Comparison of ENCODE assay signal across 3 cellular contexts in the genomic region with DNA sequence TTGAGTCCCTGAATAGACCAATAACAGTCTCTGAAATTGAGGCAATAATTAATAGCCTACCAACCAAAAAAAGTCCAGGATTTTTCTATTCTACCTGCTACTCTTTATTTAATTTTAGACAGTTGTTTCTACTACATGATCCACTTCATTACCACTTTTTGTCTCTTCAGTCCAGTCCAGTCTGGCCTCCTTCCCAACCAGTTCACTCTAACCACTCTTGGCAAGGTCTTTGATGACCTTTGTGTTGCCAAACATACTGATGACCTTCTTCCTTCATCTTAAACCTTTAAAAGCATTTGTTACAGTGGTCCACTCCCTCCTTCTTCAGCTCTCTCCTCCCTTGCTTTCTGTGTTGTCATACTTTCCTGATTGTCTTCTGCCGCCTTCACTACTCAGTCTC.
TF ChIP-seq lines count a peak whose summit lies in the region.

No MANE protein-coding gene starts in this region.

TF ChIP-seq in liver, 16 proteins besides CTCF, POLR2A, EP300 and RAD21:
- TF ChIP-seq RXRA (IDR thresholded peaks at IDR 0.05), result no peak
- no peak for TF ChIP-seq TAF1 (conservative IDR thresholded peaks at IDR 0.05)
- TF ChIP-seq, protein P1, sequence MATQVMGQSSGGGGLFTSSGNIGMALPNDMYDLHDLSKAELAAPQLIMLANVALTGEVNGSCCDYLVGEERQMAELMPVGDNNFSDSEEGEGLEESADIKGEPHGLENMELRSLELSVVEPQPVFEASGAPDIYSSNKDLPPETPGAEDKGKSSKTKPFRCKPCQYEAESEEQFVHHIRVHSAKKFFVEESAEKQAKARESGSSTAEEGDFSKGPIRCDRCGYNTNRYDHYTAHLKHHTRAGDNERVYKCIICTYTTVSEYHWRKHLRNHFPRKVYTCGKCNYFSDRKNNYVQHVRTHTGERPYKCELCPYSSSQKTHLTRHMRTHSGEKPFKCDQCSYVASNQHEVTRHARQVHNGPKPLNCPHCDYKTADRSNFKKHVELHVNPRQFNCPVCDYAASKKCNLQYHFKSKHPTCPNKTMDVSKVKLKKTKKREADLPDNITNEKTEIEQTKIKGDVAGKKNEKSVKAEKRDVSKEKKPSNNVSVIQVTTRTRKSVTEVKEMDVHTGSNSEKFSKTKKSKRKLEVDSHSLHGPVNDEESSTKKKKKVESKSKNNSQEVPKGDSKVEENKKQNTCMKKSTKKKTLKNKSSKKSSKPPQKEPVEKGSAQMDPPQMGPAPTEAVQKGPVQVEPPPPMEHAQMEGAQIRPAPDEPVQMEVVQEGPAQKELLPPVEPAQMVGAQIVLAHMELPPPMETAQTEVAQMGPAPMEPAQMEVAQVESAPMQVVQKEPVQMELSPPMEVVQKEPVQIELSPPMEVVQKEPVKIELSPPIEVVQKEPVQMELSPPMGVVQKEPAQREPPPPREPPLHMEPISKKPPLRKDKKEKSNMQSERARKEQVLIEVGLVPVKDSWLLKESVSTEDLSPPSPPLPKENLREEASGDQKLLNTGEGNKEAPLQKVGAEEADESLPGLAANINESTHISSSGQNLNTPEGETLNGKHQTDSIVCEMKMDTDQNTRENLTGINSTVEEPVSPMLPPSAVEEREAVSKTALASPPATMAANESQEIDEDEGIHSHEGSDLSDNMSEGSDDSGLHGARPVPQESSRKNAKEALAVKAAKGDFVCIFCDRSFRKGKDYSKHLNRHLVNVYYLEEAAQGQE (IDR thresholded peaks at IDR 0.05), result no peak
- TF ChIP-seq HNF4A (conservative IDR thresholded peaks at IDR 0.05), result peak; percentile 20 to 21
- no peak for TF ChIP-seq EGR1 (IDR thresholded peaks at IDR 0.05; ENCODE audit: low read depth in 2 of 2)

TF ChIP-seq in HepG2, 621 proteins besides CTCF, POLR2A, EP300 and RAD21:
- TF ChIP-seq DR1 (CRISPR knock-in tag; IDR thresholded peaks at IDR 0.05), result no peak
- TF ChIP-seq, protein P2, sequence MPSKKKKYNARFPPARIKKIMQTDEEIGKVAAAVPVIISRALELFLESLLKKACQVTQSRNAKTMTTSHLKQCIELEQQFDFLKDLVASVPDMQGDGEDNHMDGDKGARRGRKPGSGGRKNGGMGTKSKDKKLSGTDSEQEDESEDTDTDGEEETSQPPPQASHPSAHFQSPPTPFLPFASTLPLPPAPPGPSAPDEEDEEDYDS (CRISPR knock-in tag; IDR thresholded peaks at IDR 0.05), result no peak
- TF ChIP-seq WIZ (CRISPR knock-in tag; IDR thresholded peaks at IDR 0.05), result no peak
- no peak for TF ChIP-seq ZNF569 (CRISPR knock-in tag; IDR thresholded peaks at IDR 0.05; ENCODE audit: borderline replicate concordance)
- TF ChIP-seq MIXL1 (CRISPR knock-in tag; IDR thresholded peaks at IDR 0.05), result no peak
- no peak for TF ChIP-seq ZNF780A (CRISPR knock-in tag; IDR thresholded peaks at IDR 0.05)
- TF ChIP-seq SATB2 (CRISPR knock-in tag; IDR thresholded peaks at IDR 0.05), result no peak
- TF ChIP-seq ZNF749 (CRISPR knock-in tag; IDR thresholded peaks at IDR 0.05; ENCODE audit: borderline replicate concordance), result no peak
TF ChIP-seq in HepG2: peak in this region for 0.

TF ChIP-seq in H1, 55 proteins besides CTCF, POLR2A, EP300 and RAD21:
- TF ChIP-seq SIRT6 (IDR thresholded peaks at IDR 0.05; ENCODE audit: low read length) (no peak), TCF12 (IDR thresholded peaks at IDR 0.05; ENCODE audit: low read depth, low read length) (no peak), TAF1 (IDR thresholded peaks at IDR 0.05; ENCODE audit: low read depth, low read length) (no peak), CBX5 (IDR thresholded peaks at IDR 0.05; ENCODE audit: low read depth, low read length) (no peak), KDM5A (IDR thresholded peaks at IDR 0.05; ENCODE audit: low read length) (no peak), HDAC6 (IDR thresholded peaks at IDR 0.05; ENCODE audit: low read depth, low read length) (no peak), EZH2 (IDR thresholded peaks at IDR 0.05; ENCODE audit: low read depth, low read length, severe bottlenecking) (no peak), TAF7 (optimal IDR thresholded peaks at IDR 0.05; ENCODE audit: borderline replicate concordance, low read depth, low read length) (no peak)
- TF ChIP-seq, protein P3, sequence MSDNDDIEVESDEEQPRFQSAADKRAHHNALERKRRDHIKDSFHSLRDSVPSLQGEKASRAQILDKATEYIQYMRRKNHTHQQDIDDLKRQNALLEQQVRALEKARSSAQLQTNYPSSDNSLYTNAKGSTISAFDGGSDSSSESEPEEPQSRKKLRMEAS (IDR thresholded peaks at IDR 0.05), result no peak
